Comparison of ENCODE assay signal across 15 cellular contexts in genomic region chr6:168093071-168093505, GRCh38. TPM values are rescaled to one million over a fixed set of nuclear protein-coding genes. Genes with fewer than 3 reads are reported as not detected.
"Had no signal": no experiment of that assay in that cellular context is flagged by ENCODE, and none has a peak within 500 bp of the region (broad histone marks: within the 10 kb centered on the region; RNA-seq: fewer than 3 reads in every experiment).

No MANE protein-coding gene starts in this region.

- H3K9me3 ChIP-seq: body of pancreas, ovary had no signal

- H3K36me3 ChIP-seq: ovary had no signal

- H3K27ac ChIP-seq: body of pancreas, ovary had no signal

- H3K4me3 Mint-ChIP-seq: activated naive CD4-positive, alpha-beta T cell treated with anti-CD3 and anti-CD28 coated beads, Interleukin-2, amount 50 U/mL, for 24 hours; central memory CD8-positive, alpha-beta T cell; endodermal cell; memory B cell; stimulated activated memory B cell treated with anti-CD40 and anti-IgM and Interleukin-4, amounts not matched to agents 10 μg/mL and 1 μg/mL and 100 μg/mL, for 72 hours; T-helper 1 cell treated with Interleukin-12 subunit alpha and Interleukin-12 subunit beta and Interleukin-4 antibody, amounts not matched to agents 30 μg/mL and 1 μg/mL, for 36 hours had no signal

- H3K9me3 Mint-ChIP-seq: activated naive CD4-positive, alpha-beta T cell treated with anti-CD3 and anti-CD28 coated beads, Interleukin-2, amount 50 U/mL, for 24 hours; central memory CD8-positive, alpha-beta T cell had no signal

- H3K4me1 Mint-ChIP-seq: central memory CD8-positive, alpha-beta T cell; memory B cell; stimulated activated memory B cell treated with anti-CD40 and anti-IgM and Interleukin-4, amounts not matched to agents 10 μg/mL and 1 μg/mL and 100 μg/mL, for 72 hours had no signal

- ATAC-seq: body of pancreas; stimulated activated memory B cell treated with anti-CD40 and anti-IgM and Interleukin-4, amounts not matched to agents 10 μg/mL and 1 μg/mL and 100 μg/mL, for 72 hours had no signal

- H3K27me3 ChIP-seq: body of pancreas, ovary had no signal

- H3K27ac Mint-ChIP-seq: activated naive CD4-positive, alpha-beta T cell treated with anti-CD3 and anti-CD28 coated beads, Interleukin-2, amount 50 U/mL, for 24 hours; endodermal cell; memory B cell; stimulated activated memory B cell treated with anti-CD40 and anti-IgM and Interleukin-4, amounts not matched to agents 10 μg/mL and 1 μg/mL and 100 μg/mL, for 72 hours; T-helper 1 cell treated with Interleukin-12 subunit alpha and Interleukin-12 subunit beta and Interleukin-4 antibody, amounts not matched to agents 30 μg/mL and 1 μg/mL, for 36 hours had no signal

- H3K36me3 Mint-ChIP-seq: activated naive CD4-positive, alpha-beta T cell treated with anti-CD3 and anti-CD28 coated beads, Interleukin-2, amount 50 U/mL, for 24 hours; memory B cell; stimulated activated memory B cell treated with anti-CD40 and anti-IgM and Interleukin-4, amounts not matched to agents 10 μg/mL and 1 μg/mL and 100 μg/mL, for 72 hours had no signal

- H3K4me3 ChIP-seq: body of pancreas, ovary had no signal

- DNase-seq: activated CD4-positive, alpha-beta T cell treated with anti-CD3 and anti-CD28 coated beads, Interleukin-2, amount 50 U/mL, for 1 hour; activated effector memory CD4-positive, alpha-beta T cell treated with Interleukin-2 at 50 U/mL for 16 hours; body of pancreas; dermis blood vessel endothelial cell; endodermal cell; hypothalamus; substantia nigra; trophoblast cell had no signal

RNA-seq across cellular contexts. Expression of gene FRMD1, which starts 14.1 kb away (rescaled TPM):
- total RNA-seq: body of pancreas, dermis blood vessel endothelial cell, endodermal cell had no signal
- polyA plus RNA-seq: neural cell had no signal
